In the genomic region with DNA sequence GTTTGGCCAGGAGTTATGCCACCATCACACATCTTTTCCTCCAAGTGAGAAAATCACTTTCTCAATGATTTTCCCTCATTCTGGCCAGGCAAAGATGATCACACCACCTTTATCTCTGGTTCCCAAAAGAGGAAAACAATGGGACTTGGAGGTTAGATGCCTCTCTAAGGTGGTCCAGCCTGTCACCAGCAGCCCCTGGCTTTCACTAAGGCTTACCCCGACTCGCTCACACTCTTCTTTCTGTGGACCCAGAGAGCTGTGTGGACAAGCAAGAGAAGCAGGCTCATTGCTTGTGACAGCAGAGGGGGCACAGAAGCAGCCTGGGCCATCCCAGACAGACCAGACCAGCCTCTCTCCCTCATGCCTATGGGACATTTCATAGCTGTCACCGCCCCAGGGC, we compare ENCODE assay signal across 18 cellular contexts.
DNase-seq lines count a peak whose midpoint lies in the region; ATAC-seq and TF ChIP-seq lines count a peak whose summit lies in the region.
"Had no signal": no experiment of that assay in that cellular context is flagged by ENCODE, and none has a peak within 500 bp of the region (broad histone marks: within the 10 kb centered on the region; RNA-seq: fewer than 3 reads in every experiment).

No MANE protein-coding gene starts in this region.

- no peak overlapping the region for H3K9ac ChIP-seq in neural progenitor cell

- TF ChIP-seq POLR2A in vagina (IDR thresholded peaks at IDR 0.05): no peak

- H3K27me3 Mint-ChIP-seq in neural progenitor cell (ENCODE audit: insufficient read depth, low read depth): peaks cover 2% of the 10 kb centered on the region

- H4K20me1 ChIP-seq in neural progenitor cell (ENCODE audit: low read depth): no peaks in the 10 kb centered on the region

- H3K4me3 Mint-ChIP-seq in neural progenitor cell: no peak overlapping the region
- H3K4me3 Mint-ChIP-seq: CD4-positive, alpha-beta memory T cell; GM23338 had no signal

- no peaks in the 10 kb centered on the region for H3K79me2 ChIP-seq in neural progenitor cell (ENCODE audit: low read depth)

- TF ChIP-seq CTCF in neural progenitor cell (IDR thresholded peaks at IDR 0.05) (no peak), vagina (IDR thresholded peaks at IDR 0.05) (no peak), left lung (IDR thresholded peaks at IDR 0.05) (no peak)

- intact Hi-C loops in vagina (cut with DNase I) (no loop called here), left lung (cut with DNase I) (no loop called here)

- peaks cover 23% of the 10 kb centered on the region for H3K4me1 ChIP-seq in neural progenitor cell
- H3K4me1 ChIP-seq in vagina: no peaks in the 10 kb centered on the region
- no peaks in the 10 kb centered on the region for H3K4me1 ChIP-seq in left lung
- H3K4me1 ChIP-seq: A549 had no signal

- H3K27ac Mint-ChIP-seq in neural progenitor cell: peak overlapping the region; percentile 73
- H3K27ac Mint-ChIP-seq: CD4-positive, alpha-beta memory T cell; GM23338 had no signal

- H3K27me3 ChIP-seq in neural progenitor cell (no peaks in the 10 kb centered on the region), vagina (no peaks in the 10 kb centered on the region), left lung (no peaks in the 10 kb centered on the region)

- H3F3A ChIP-seq in neural progenitor cell (ENCODE audit: low read depth): no peaks in the 10 kb centered on the region

- no peak overlapping the region for H3K4me3 ChIP-seq in neural progenitor cell
- H3K4me3 ChIP-seq in vagina: no peak overlapping the region
- H3K4me3 ChIP-seq in left lung: no peak overlapping the region
- H3K4me3 ChIP-seq: A549, GM12878, GM23338 had no signal

- H3K27ac ChIP-seq in neural progenitor cell: no peak overlapping the region
- no peak overlapping the region for H3K27ac ChIP-seq in vagina
- no peak overlapping the region for H3K27ac ChIP-seq in left lung
- H3K27ac ChIP-seq: 22Rv1, A549 had no signal

- ATAC-seq in left lung: no peak
- ATAC-seq: A549, GM12878, HCT116 had no signal

- H3K36me3 ChIP-seq in neural progenitor cell (no peaks in the 10 kb centered on the region), vagina (no peaks in the 10 kb centered on the region), left lung (no peaks in the 10 kb centered on the region)

- H3K9me3 ChIP-seq in neural progenitor cell (ENCODE audit: low read depth) (no peaks in the 10 kb centered on the region), vagina (no peaks in the 10 kb centered on the region), left lung (no peaks in the 10 kb centered on the region)
- H3K9me3 ChIP-seq: A549 had no signal

- H3K9me3 Mint-ChIP-seq in neural progenitor cell: no peaks in the 10 kb centered on the region
- H3K9me3 Mint-ChIP-seq: CD4-positive, alpha-beta memory T cell; GM23338 had no signal

- no peak overlapping the region for H2AFZ ChIP-seq in neural progenitor cell (replicated peaks)
- H2AFZ ChIP-seq: GM23338 had no signal

- H3K36me3 Mint-ChIP-seq in neural progenitor cell: no peaks in the 10 kb centered on the region
- H3K36me3 Mint-ChIP-seq: CD4-positive, alpha-beta memory T cell had no signal

- H3K4me2 ChIP-seq in neural progenitor cell: peak overlapping the region; percentile 50
- H3K4me2 ChIP-seq: A549, GM23338 had no signal

- H3K4me1 Mint-ChIP-seq in neural progenitor cell: peaks cover 45% of the 10 kb centered on the region
- H3K4me1 Mint-ChIP-seq: CD4-positive, alpha-beta memory T cell had no signal

- peak; percentile 47 for DNase-seq in NCI-H748 (lab: John Stamatoyannopoulos, UW; ENCODE audit: unreplicated experiment)
- DNase-seq in NCI-H748 treated with DMSO at 0.1 percent for 48 hours (lab: John Stamatoyannopoulos, UW): no peak
- peak; percentile 69 for DNase-seq in NCI-H69 (lab: John Stamatoyannopoulos, UW)
- DNase-seq in neural progenitor cell (ENCODE audit: low spot score): no peak
- DNase-seq in vagina (ENCODE audit: extremely low spot score in 2 of 2): peak; percentile 75 to 79
- DNase-seq in AG08396 (ENCODE audit: low spot score): no peak
- DNase-seq in left lung: no peak
- DNase-seq in 8988T: no peak
- DNase-seq: ACHN; C1 segment of cervical spinal cord; CD4-positive, alpha-beta memory T cell; DND-41; GDM1 had no signal

Comparison
In these comparisons a context has a peak if more than half of its experiments do, and no peak if none do; other contexts are left out.
1. DNase-seq: peak in NCI-H748 (single experiment), NCI-H69 (single experiment) and vagina (2 of 2); none in NCI-H748 treated with DMSO at 0.1 percent for 48 hours (single experiment), neural progenitor cell (single experiment), AG08396 (single experiment), left lung (0 of 2) and 8988T (single experiment).